ENCODE assay signal across 12 cellular contexts in genomic region chr14:50067723-50068495, GRCh38. TPM values are rescaled to one million over a fixed set of nuclear protein-coding genes. Genes with fewer than 3 reads are reported as not detected.
DNase-seq lines count a peak whose midpoint lies in the region; ATAC-seq and TF ChIP-seq lines count a peak whose summit lies in the region.
"Had no signal": no experiment of that assay in that cellular context is flagged by ENCODE, and none has a peak within 500 bp of the region (broad histone marks: within the 10 kb centered on the region; RNA-seq: fewer than 3 reads in every experiment).

No MANE protein-coding gene starts in this region.

- no peak for TF ChIP-seq EP300 in upper lobe of left lung (IDR thresholded peaks at IDR 0.05)

- H3K4me3 Mint-ChIP-seq in osteocyte (ENCODE audit: unreplicated experiment), result no peak overlapping the region

- peak overlapping the region; percentile 65 for H3K27ac Mint-ChIP-seq in osteocyte (ENCODE audit: unreplicated experiment)

- peaks cover 3% of the 10 kb centered on the region for H3K4me1 ChIP-seq in colonic mucosa
- peaks cover 0 to 5% (median under 1%) of the 10 kb centered on the region in 4 donors for H3K4me1 ChIP-seq in upper lobe of left lung

- H3K27me3 ChIP-seq in colonic mucosa (no peaks in the 10 kb centered on the region), upper lobe of left lung (no peaks in the 10 kb centered on the region)

- intact Hi-C loops in colonic mucosa (cut with DNase I), result no loop called here

- 90 to 92% methylated on average over 8 of the region's 8 CpGs for WGBS in upper lobe of left lung, 2 donors

- peaks cover 16% of the 10 kb centered on the region for H3K4me1 Mint-ChIP-seq in osteocyte (ENCODE audit: unreplicated experiment)

- H3K9me3 Mint-ChIP-seq in osteocyte (ENCODE audit: unreplicated experiment), result peaks cover 6% of the 10 kb centered on the region

- DNase-seq in activated CD4-positive, CD25-positive, alpha-beta regulatory T cell treated with anti-CD3 and anti-CD28 coated beads, Interleukin-2, amount 50 U/mL, for 72 hours, result peak; percentile 16
- no peak for DNase-seq in activated CD4-positive, CD25-positive, alpha-beta regulatory T cell (lab: John Stamatoyannopoulos, UW)
- DNase-seq in M059J (ENCODE audit: low read depth) (peak; percentile 77), colonic mucosa (peak; percentile 63), osteocyte (ENCODE audit: extremely low spot score, unreplicated experiment) (no peak), KBM-7 (no peak), upper lobe of left lung (no peak), NCI-H1417 (lab: John Stamatoyannopoulos, UW) (no peak)
- DNase-seq: AML-193, cerebellar nuclear complex, NCI-H524 had no signal

- H3K9me3 ChIP-seq in colonic mucosa (no peaks in the 10 kb centered on the region), upper lobe of left lung (no peaks in the 10 kb centered on the region)

- TF ChIP-seq CTCF in colonic mucosa (IDR thresholded peaks at IDR 0.05) (no peak), osteocyte (IDR thresholded peaks at IDR 0.05) (no peak), upper lobe of left lung (IDR thresholded peaks at IDR 0.05) (no peak)

- no peaks in the 10 kb centered on the region for H3K36me3 ChIP-seq in colonic mucosa
- no peaks in the 10 kb centered on the region for H3K36me3 ChIP-seq in upper lobe of left lung

- H3K9ac ChIP-seq in colonic mucosa (ENCODE audit: low read depth in 2 of 2, low read length in 2 of 2), result no peak overlapping the region

- H3K4me3 ChIP-seq in colonic mucosa (no peak overlapping the region), upper lobe of left lung (no peak overlapping the region)

- no peak for TF ChIP-seq POLR2A in upper lobe of left lung (IDR thresholded peaks at IDR 0.05)

- ATAC-seq in upper lobe of left lung (ENCODE audit: low FRiP score in 2 of 2), result no peak

- peaks cover 2% of the 10 kb centered on the region for H3K36me3 Mint-ChIP-seq in osteocyte (ENCODE audit: unreplicated experiment)

- peak overlapping the region; percentile 20 for H3K27ac ChIP-seq in colonic mucosa
- no peak overlapping the region for H3K27ac ChIP-seq in upper lobe of left lung
- H3K27ac ChIP-seq: VCaP had no signal

- in situ Hi-C loops in KBM-7 (cut with MboI; ENCODE audit: low pct_unique_long_range_greater_than_20kb, low sequenced_read_pairs), result no loop called here

- no peaks in the 10 kb centered on the region for H3K27me3 Mint-ChIP-seq in osteocyte (ENCODE audit: unreplicated experiment)

RNA-seq across cellular contexts. Expression of gene VCPKMT, which starts 48.5 kb away (rescaled TPM):
- total RNA-seq in M059J (2014; rRNA removed; shearing (Covaris generic)), result 2.1 and 6.8 TPM in 2 replicates
- total RNA-seq in colonic mucosa, result 1 to 10 TPM; 4.6 to 6.7 TPM
- 10.1 and 12.2 TPM in 2 replicates for total RNA-seq in osteocyte
- 1 to 10 TPM; 3.0 to 9.9 (median 5.9) TPM for total RNA-seq in upper lobe of left lung

Comparison
In these comparisons a context has a peak if more than half of its experiments do, and no peak if none do; other contexts are left out.
1. DNase-seq: peak in activated CD4-positive, CD25-positive, alpha-beta regulatory T cell treated with anti-CD3 and anti-CD28 coated beads, Interleukin-2, amount 50 U/mL, for 72 hours (single experiment), M059J (single experiment) and colonic mucosa (single experiment); none in activated CD4-positive, CD25-positive, alpha-beta regulatory T cell (0 of 4), osteocyte (single experiment), KBM-7 (single experiment), upper lobe of left lung (0 of 2) and NCI-H1417 (0 of 3).